In genomic region chr5:21817668-21818419, GRCh38 we compare ENCODE assay signal across 1 cellular context.
TF ChIP-seq lines count a peak whose summit lies in the region.

No MANE protein-coding gene starts in this region.

TF ChIP-seq in SK-N-SH, 30 proteins besides CTCF, POLR2A, EP300 and RAD21 (continued from another document):
- TF ChIP-seq NFIC (IDR thresholded peaks at IDR 0.05; ENCODE audit: borderline replicate concordance) = no peak
- no peak for TF ChIP-seq POLR2AphosphoS5 (IDR thresholded peaks at IDR 0.05; ENCODE audit: low read depth, low read length)
- no peak for TF ChIP-seq JUND (IDR thresholded peaks at IDR 0.05)
- TF ChIP-seq NRF1 (IDR thresholded peaks at IDR 0.05; ENCODE audit: low read depth, low read length) = no peak
- no peak for TF ChIP-seq SIN3A (IDR thresholded peaks at IDR 0.05; ENCODE audit: borderline replicate concordance, low read depth, low read length)
TF ChIP-seq in SK-N-SH: peak in this region for 0.
